ENCODE assay signal across 8 cellular contexts in the genomic region with DNA sequence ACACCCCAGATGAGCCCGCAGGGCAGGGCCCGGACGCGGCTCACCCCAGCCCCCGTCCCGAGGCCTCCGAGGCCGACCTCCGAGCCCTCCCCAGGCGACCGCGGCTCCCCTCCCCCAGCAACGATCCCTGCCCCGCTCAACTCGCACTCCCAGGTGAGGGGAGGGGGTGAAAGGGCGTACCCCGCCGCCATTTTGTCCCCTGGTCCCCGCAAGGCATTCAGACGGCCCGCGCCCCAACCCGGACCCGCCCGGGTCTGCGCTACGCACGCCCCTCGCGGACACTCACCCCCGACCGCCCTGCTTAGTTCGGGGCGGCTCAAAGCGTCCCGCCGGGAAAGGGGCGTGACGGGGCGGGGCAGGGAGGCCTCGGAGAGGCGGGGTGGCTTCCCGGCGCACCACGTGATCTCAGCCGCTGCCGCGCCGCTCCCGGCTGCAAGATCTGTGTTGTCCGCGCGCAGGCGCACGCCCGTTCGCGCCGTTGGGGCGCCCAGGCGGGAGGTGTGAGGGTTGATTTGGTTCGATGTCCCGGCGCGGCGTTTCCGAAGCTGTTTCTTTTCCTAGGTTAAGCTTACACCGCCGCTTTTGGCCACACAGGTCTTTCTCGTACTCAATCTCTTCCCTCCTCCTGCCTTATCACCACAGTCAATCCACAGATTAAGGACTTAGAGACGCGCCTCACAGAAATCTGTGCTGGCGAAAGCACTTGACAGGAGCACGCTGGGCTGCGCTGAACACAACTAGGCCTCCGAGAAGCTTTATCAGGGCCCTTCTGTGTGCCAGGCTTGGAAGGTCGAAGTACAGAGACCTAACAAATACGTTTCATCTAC. TPM values are rescaled to one million over a fixed set of nuclear protein-coding genes. Genes with fewer than 3 reads are reported as not detected.
A peak's percentile ranks its signal among the peaks of the same experiment; 100 is the strongest.
DNase-seq lines count a peak whose midpoint lies in the region; ATAC-seq and TF ChIP-seq lines count a peak whose summit lies in the region.

A gene with protein sequence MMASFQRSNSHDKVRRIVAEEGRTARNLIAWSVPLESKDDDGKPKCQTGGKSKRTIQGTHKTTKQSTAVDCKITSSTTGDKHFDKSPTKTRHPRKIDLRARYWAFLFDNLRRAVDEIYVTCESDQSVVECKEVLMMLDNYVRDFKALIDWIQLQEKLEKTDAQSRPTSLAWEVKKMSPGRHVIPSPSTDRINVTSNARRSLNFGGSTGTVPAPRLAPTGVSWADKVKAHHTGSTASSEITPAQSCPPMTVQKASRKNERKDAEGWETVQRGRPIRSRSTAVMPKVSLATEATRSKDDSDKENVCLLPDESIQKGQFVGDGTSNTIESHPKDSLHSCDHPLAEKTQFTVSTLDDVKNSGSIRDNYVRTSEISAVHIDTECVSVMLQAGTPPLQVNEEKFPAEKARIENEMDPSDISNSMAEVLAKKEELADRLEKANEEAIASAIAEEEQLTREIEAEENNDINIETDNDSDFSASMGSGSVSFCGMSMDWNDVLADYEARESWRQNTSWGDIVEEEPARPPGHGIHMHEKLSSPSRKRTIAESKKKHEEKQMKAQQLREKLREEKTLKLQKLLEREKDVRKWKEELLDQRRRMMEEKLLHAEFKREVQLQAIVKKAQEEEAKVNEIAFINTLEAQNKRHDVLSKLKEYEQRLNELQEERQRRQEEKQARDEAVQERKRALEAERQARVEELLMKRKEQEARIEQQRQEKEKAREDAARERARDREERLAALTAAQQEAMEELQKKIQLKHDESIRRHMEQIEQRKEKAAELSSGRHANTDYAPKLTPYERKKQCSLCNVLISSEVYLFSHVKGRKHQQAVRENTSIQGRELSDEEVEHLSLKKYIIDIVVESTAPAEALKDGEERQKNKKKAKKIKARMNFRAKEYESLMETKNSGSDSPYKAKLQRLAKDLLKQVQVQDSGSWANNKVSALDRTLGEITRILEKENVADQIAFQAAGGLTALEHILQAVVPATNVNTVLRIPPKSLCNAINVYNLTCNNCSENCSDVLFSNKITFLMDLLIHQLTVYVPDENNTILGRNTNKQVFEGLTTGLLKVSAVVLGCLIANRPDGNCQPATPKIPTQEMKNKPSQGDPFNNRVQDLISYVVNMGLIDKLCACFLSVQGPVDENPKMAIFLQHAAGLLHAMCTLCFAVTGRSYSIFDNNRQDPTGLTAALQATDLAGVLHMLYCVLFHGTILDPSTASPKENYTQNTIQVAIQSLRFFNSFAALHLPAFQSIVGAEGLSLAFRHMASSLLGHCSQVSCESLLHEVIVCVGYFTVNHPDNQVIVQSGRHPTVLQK (N-terminal part only) (minus strand): TSS at position 328 of the 827 bp plus-strand sequence. CDS start 21,523 bp downstream, outside the sequence.

- H3K4me3 ChIP-seq in Karpas-422 (ENCODE audit: low read length) (peak within 1 kb of the TSS; percentile 80), fibroblast of mammary gland (ENCODE audit: control insufficient read depth, low read depth, low read length) (peak within 1 kb of the TSS; percentile 81)

- DNase-seq in DMS79 treated with DMSO at 0.1 percent for 48 hours (lab: John Stamatoyannopoulos, UW) (peak; percentile 62), Karpas-422 (peak; percentile 96), RPMI8226 (peak; percentile 97), fibroblast of mammary gland (ENCODE audit: low read depth) (peak; percentile 80)
- peak; percentile 80 to 86 for DNase-seq in activated T-helper 1 cell treated with anti-CD3 and anti-CD28 coated beads, Interleukin-2, amount 50 U/mL, for 16 hours (ENCODE audit: low read depth in 1 of 2, low spot score in 1 of 2)
- DNase-seq in naive thymus-derived CD8-positive, alpha-beta T cell = peak; percentile 85 to 94 (median 89)
- peak; percentile 88 for DNase-seq in stimulated activated naive B cell treated with anti-CD40 and anti-IgM and Interleukin-4, amounts not matched to agents 10 μg/mL and 1 μg/mL and 100 μg/mL, for 72 hours

- H3K27me3 ChIP-seq in Karpas-422 (ENCODE audit: low read length) = no peaks in the 10 kb centered on the region

- H3K4me2 ChIP-seq in Karpas-422 (ENCODE audit: low read depth, low read length, poor library complexity, severe bottlenecking) = peak within 1 kb of the TSS; percentile 82

- H3K9me2 ChIP-seq in Karpas-422 (replicated peaks; ENCODE audit: insufficient read depth, low read length) = no peaks in the 10 kb centered on the region

- H3K27me3 Mint-ChIP-seq in naive thymus-derived CD8-positive, alpha-beta T cell = no peaks in the 10 kb centered on the region
- no peaks in the 10 kb centered on the region for H3K27me3 Mint-ChIP-seq in stimulated activated naive B cell treated with anti-CD40 and anti-IgM and Interleukin-4, amounts not matched to agents 10 μg/mL and 1 μg/mL and 100 μg/mL, for 72 hours

- H3K9me3 ChIP-seq in Karpas-422 (ENCODE audit: low read length) = no peaks in the 10 kb centered on the region

- peaks cover 0 to 5% (median 0%) of the 10 kb centered on the region in 3 donors for H3K36me3 Mint-ChIP-seq in naive thymus-derived CD8-positive, alpha-beta T cell
- no peaks in the 10 kb centered on the region for H3K36me3 Mint-ChIP-seq in stimulated activated naive B cell treated with anti-CD40 and anti-IgM and Interleukin-4, amounts not matched to agents 10 μg/mL and 1 μg/mL and 100 μg/mL, for 72 hours

- H3K79me2 ChIP-seq in Karpas-422 (ENCODE audit: low read length) = no peaks in the 10 kb centered on the region

- H3K4me3 Mint-ChIP-seq in naive thymus-derived CD8-positive, alpha-beta T cell = peak within 1 kb of the TSS; percentile 84 to 97 (median 92)
- H3K4me3 Mint-ChIP-seq in stimulated activated naive B cell treated with anti-CD40 and anti-IgM and Interleukin-4, amounts not matched to agents 10 μg/mL and 1 μg/mL and 100 μg/mL, for 72 hours = peak within 1 kb of the TSS; percentile 95 to 97

- peaks cover 20% of the 10 kb centered on the region for H3K4me1 ChIP-seq in Karpas-422 (ENCODE audit: low read length)

- H3K4me1 Mint-ChIP-seq in naive thymus-derived CD8-positive, alpha-beta T cell = peaks cover 7 to 37% (median 26%) of the 10 kb centered on the region in 4 donors
- H3K4me1 Mint-ChIP-seq in stimulated activated naive B cell treated with anti-CD40 and anti-IgM and Interleukin-4, amounts not matched to agents 10 μg/mL and 1 μg/mL and 100 μg/mL, for 72 hours = peaks cover 20 to 47% of the 10 kb centered on the region in 2 donors

- peak; percentile 69 for ATAC-seq in GM21786 (IDR thresholded peaks at IDR 0.05; ENCODE audit: unreplicated experiment)
- peak; percentile 88 for ATAC-seq in naive thymus-derived CD8-positive, alpha-beta T cell
- peak; percentile 88 to 92 for ATAC-seq in stimulated activated naive B cell treated with anti-CD40 and anti-IgM and Interleukin-4, amounts not matched to agents 10 μg/mL and 1 μg/mL and 100 μg/mL, for 72 hours (replicated peaks)

- H3K9me3 Mint-ChIP-seq in naive thymus-derived CD8-positive, alpha-beta T cell = no peaks in the 10 kb centered on the region
- H3K9me3 Mint-ChIP-seq in stimulated activated naive B cell treated with anti-CD40 and anti-IgM and Interleukin-4, amounts not matched to agents 10 μg/mL and 1 μg/mL and 100 μg/mL, for 72 hours = no peaks in the 10 kb centered on the region

- H3K27ac ChIP-seq in Karpas-422 (ENCODE audit: low read length) = no peak within 1 kb of the TSS

- TF ChIP-seq CTCF in fibroblast of mammary gland (conservative IDR thresholded peaks at IDR 0.05; ENCODE audit: control insufficient read depth, insufficient read depth, low read depth, low read length) = no peak

- no peaks in the 10 kb centered on the region for H3K36me3 ChIP-seq in Karpas-422 (ENCODE audit: insufficient read depth, low read length)

- H3K27ac Mint-ChIP-seq in naive thymus-derived CD8-positive, alpha-beta T cell = peak within 1 kb of the TSS; percentile 93 to 98 (median 96)
- H3K27ac Mint-ChIP-seq in stimulated activated naive B cell treated with anti-CD40 and anti-IgM and Interleukin-4, amounts not matched to agents 10 μg/mL and 1 μg/mL and 100 μg/mL, for 72 hours = peak within 1 kb of the TSS; percentile 97

- H3K9ac ChIP-seq in Karpas-422 (ENCODE audit: low read length) = peak within 1 kb of the TSS; percentile 75

- no peaks in the 10 kb centered on the region for H4K20me1 ChIP-seq in Karpas-422 (ENCODE audit: insufficient read depth, low read depth, low read length)

- POLR2A ChIA-PET in naive thymus-derived CD8-positive, alpha-beta T cell (lab: Charles Lee) = interaction anchor here (0.6 to 6.8 kb wide), 8 partner anchors 23 to 505 kb away, joined by 3 to 49 read pairs (median 4); partner anchors contain the start of genes PSTPIP1 and RCN2

- peak within 1 kb of the TSS; percentile 97 for H2AFZ ChIP-seq in Karpas-422 (ENCODE audit: low read length)

RNA-seq across cellular contexts. Expression of the gene that starts here (rescaled TPM):
- 4.3 and 6.3 TPM in 2 replicates for total RNA-seq in Karpas-422 (2014; rRNA removed; shearing (Covaris generic); ENCODE audit: low replicate concordance)
- 10 to 100 TPM; 42.3 to 58.5 TPM for total RNA-seq in naive thymus-derived CD8-positive, alpha-beta T cell
- 10 to 100 TPM; 12.3 to 17.7 (median 15.9) TPM for polyA plus RNA-seq in naive thymus-derived CD8-positive, alpha-beta T cell
